ENCODE assay signal across 1 cellular context in genomic region chr10:68876246-68876918, GRCh38.
TF ChIP-seq lines count a peak whose summit lies in the region.

No MANE protein-coding gene starts in this region.

TF ChIP-seq in HepG2, 621 proteins besides CTCF, POLR2A, EP300 and RAD21 (continued from another document and continues in another):
- TF ChIP-seq ZMAT5 (CRISPR knock-in tag; IDR thresholded peaks at IDR 0.05; ENCODE audit: borderline replicate concordance, low read depth) (no peak), ATF2 (CRISPR knock-in tag; IDR thresholded peaks at IDR 0.05) (peak; percentile 89; the same call in 1 of the 2 replicates), NPAS2 (CRISPR knock-in tag; IDR thresholded peaks at IDR 0.05; ENCODE audit: borderline replicate concordance) (no peak), ZNF775 (CRISPR knock-in tag; IDR thresholded peaks at IDR 0.05; ENCODE audit: borderline replicate concordance) (no peak), ZNF333 (CRISPR knock-in tag; IDR thresholded peaks at IDR 0.05; ENCODE audit: borderline replicate concordance) (no peak), ARHGAP35 (CRISPR knock-in tag; IDR thresholded peaks at IDR 0.05; ENCODE audit: borderline replicate concordance) (no peak), NBN (conservative IDR thresholded peaks at IDR 0.05) (no peak), ISL2 (CRISPR knock-in tag; IDR thresholded peaks at IDR 0.05) (peak; percentile 87), ZBTB34 (CRISPR knock-in tag; IDR thresholded peaks at IDR 0.05) (peak; percentile 21; the same call in 1 of the 2 replicates), NCOA1 (CRISPR knock-in tag; IDR thresholded peaks at IDR 0.05) (no peak), ZMAT3 (CRISPR knock-in tag; conservative IDR thresholded peaks at IDR 0.05) (peak; percentile 37; the same call in 1 of the 2 replicates), AKAP8 (CRISPR knock-in tag; IDR thresholded peaks at IDR 0.05) (peak; percentile 55; the same call in 1 of the 2 replicates), CC2D1A (CRISPR knock-in tag; IDR thresholded peaks at IDR 0.05) (no peak), NFAT5 (CRISPR knock-in tag; IDR thresholded peaks at IDR 0.05) (no peak), POGK (CRISPR knock-in tag; conservative IDR thresholded peaks at IDR 0.05) (peak; percentile 81), ZNF562 (CRISPR knock-in tag; IDR thresholded peaks at IDR 0.05; ENCODE audit: borderline replicate concordance) (no peak), ZSCAN25 (CRISPR knock-in tag; IDR thresholded peaks at IDR 0.05) (no peak), HIVEP1 (CRISPR knock-in tag; IDR thresholded peaks at IDR 0.05) (no peak), ZNF101 (CRISPR knock-in tag; IDR thresholded peaks at IDR 0.05; ENCODE audit: borderline replicate concordance, low read depth) (no peak), MEIS2 (CRISPR knock-in tag; IDR thresholded peaks at IDR 0.05) (peak; percentile 72; the same call in 1 of the 2 replicates), HMG20B (CRISPR knock-in tag; conservative IDR thresholded peaks at IDR 0.05) (0 out of 2 replicates have a peak, but pooled peaks have one; percentile 45), ZNF768 (CRISPR knock-in tag; IDR thresholded peaks at IDR 0.05) (no peak), SALL2 (CRISPR knock-in tag; IDR thresholded peaks at IDR 0.05) (0 out of 2 replicates have a peak, but pooled peaks have one; percentile 35), DBP (CRISPR knock-in tag; IDR thresholded peaks at IDR 0.05; ENCODE audit: not compliant biosample characterization) (no peak), HNRNPK (IDR thresholded peaks at IDR 0.05; ENCODE audit: low read depth, low read length, poor library complexity, severe bottlenecking) (no peak), PHF8 (CRISPR knock-in tag; IDR thresholded peaks at IDR 0.05) (0 out of 2 replicates have a peak, but pooled peaks have one; percentile 38), GABPB1 (CRISPR knock-in tag; IDR thresholded peaks at IDR 0.05) (peak; percentile 20; the same call in 1 of the 2 replicates), ZNF709 (CRISPR knock-in tag; IDR thresholded peaks at IDR 0.05) (no peak), SAP130 (CRISPR knock-in tag; IDR thresholded peaks at IDR 0.05; ENCODE audit: low read depth) (peak; percentile 83), KDM6A (CRISPR knock-in tag; IDR thresholded peaks at IDR 0.05; ENCODE audit: low read depth) (peak; percentile 97), SRF (IDR thresholded peaks at IDR 0.05; ENCODE audit: low read depth, low read length) (no peak), MAX (IDR thresholded peaks at IDR 0.05) (peak; percentile 72), ZBTB7A (CRISPR knock-in tag; IDR thresholded peaks at IDR 0.05) (no peak), HDAC1 (CRISPR knock-in tag; IDR thresholded peaks at IDR 0.05) (peak; percentile 61), KAT2B (IDR thresholded peaks at IDR 0.05; ENCODE audit: borderline replicate concordance, low read depth, low read length) (no peak), SUZ12 (IDR thresholded peaks at IDR 0.05; ENCODE audit: low read depth, low read length) (no peak), HDAC2 (CRISPR knock-in tag; IDR thresholded peaks at IDR 0.05) (peak; percentile 90), RAD51 (IDR thresholded peaks at IDR 0.05; ENCODE audit: borderline replicate concordance) (no peak), NFE2 (CRISPR knock-in tag; IDR thresholded peaks at IDR 0.05) (no peak), U2AF1 (optimal IDR thresholded peaks at IDR 0.05; ENCODE audit: low read depth, low read length) (no peak)
- TF ChIP-seq, protein P1, sequence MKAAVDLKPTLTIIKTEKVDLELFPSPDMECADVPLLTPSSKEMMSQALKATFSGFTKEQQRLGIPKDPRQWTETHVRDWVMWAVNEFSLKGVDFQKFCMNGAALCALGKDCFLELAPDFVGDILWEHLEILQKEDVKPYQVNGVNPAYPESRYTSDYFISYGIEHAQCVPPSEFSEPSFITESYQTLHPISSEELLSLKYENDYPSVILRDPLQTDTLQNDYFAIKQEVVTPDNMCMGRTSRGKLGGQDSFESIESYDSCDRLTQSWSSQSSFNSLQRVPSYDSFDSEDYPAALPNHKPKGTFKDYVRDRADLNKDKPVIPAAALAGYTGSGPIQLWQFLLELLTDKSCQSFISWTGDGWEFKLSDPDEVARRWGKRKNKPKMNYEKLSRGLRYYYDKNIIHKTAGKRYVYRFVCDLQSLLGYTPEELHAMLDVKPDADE (CRISPR knock-in tag; IDR thresholded peaks at IDR 0.05): no peak
- TF ChIP-seq, protein P2, sequence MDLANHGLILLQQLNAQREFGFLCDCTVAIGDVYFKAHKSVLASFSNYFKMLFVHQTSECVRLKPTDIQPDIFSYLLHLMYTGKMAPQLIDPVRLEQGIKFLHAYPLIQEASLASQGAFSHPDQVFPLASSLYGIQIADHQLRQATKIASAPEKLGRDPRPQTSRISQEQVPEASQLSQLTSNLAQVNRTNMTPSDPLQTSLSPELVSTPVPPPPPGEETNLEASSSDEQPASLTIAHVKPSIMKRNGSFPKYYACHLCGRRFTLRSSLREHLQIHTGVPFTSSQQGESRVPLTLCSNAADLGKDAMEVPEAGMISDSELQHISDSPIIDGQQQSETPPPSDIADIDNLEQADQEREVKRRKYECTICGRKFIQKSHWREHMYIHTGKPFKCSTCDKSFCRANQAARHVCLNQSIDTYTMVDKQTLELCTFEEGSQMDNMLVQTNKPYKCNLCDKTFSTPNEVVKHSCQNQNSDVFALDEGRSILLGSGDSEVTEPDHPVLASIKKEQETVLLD (CRISPR knock-in tag; IDR thresholded peaks at IDR 0.05; ENCODE audit: low read depth): no peak
- TF ChIP-seq, protein P3, sequence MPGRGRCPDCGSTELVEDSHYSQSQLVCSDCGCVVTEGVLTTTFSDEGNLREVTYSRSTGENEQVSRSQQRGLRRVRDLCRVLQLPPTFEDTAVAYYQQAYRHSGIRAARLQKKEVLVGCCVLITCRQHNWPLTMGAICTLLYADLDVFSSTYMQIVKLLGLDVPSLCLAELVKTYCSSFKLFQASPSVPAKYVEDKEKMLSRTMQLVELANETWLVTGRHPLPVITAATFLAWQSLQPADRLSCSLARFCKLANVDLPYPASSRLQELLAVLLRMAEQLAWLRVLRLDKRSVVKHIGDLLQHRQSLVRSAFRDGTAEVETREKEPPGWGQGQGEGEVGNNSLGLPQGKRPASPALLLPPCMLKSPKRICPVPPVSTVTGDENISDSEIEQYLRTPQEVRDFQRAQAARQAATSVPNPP (CRISPR knock-in tag; IDR thresholded peaks at IDR 0.05): peak; percentile 75; the same call in 1 of the 2 replicates
- TF ChIP-seq, protein P4, sequence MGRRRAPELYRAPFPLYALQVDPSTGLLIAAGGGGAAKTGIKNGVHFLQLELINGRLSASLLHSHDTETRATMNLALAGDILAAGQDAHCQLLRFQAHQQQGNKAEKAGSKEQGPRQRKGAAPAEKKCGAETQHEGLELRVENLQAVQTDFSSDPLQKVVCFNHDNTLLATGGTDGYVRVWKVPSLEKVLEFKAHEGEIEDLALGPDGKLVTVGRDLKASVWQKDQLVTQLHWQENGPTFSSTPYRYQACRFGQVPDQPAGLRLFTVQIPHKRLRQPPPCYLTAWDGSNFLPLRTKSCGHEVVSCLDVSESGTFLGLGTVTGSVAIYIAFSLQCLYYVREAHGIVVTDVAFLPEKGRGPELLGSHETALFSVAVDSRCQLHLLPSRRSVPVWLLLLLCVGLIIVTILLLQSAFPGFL (CRISPR knock-in tag; IDR thresholded peaks at IDR 0.05): no peak
- TF ChIP-seq, protein P5, sequence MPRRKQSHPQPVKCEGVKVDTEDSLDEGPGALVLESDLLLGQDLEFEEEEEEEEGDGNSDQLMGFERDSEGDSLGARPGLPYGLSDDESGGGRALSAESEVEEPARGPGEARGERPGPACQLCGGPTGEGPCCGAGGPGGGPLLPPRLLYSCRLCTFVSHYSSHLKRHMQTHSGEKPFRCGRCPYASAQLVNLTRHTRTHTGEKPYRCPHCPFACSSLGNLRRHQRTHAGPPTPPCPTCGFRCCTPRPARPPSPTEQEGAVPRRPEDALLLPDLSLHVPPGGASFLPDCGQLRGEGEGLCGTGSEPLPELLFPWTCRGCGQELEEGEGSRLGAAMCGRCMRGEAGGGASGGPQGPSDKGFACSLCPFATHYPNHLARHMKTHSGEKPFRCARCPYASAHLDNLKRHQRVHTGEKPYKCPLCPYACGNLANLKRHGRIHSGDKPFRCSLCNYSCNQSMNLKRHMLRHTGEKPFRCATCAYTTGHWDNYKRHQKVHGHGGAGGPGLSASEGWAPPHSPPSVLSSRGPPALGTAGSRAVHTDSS (CRISPR knock-in tag; conservative IDR thresholded peaks at IDR 0.05): no peak
- TF ChIP-seq, protein P6, sequence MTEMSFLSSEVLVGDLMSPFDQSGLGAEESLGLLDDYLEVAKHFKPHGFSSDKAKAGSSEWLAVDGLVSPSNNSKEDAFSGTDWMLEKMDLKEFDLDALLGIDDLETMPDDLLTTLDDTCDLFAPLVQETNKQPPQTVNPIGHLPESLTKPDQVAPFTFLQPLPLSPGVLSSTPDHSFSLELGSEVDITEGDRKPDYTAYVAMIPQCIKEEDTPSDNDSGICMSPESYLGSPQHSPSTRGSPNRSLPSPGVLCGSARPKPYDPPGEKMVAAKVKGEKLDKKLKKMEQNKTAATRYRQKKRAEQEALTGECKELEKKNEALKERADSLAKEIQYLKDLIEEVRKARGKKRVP (CRISPR knock-in tag; IDR thresholded peaks at IDR 0.05): no peak
